6 cellular contexts compared by ENCODE assay signal in the genomic region with DNA sequence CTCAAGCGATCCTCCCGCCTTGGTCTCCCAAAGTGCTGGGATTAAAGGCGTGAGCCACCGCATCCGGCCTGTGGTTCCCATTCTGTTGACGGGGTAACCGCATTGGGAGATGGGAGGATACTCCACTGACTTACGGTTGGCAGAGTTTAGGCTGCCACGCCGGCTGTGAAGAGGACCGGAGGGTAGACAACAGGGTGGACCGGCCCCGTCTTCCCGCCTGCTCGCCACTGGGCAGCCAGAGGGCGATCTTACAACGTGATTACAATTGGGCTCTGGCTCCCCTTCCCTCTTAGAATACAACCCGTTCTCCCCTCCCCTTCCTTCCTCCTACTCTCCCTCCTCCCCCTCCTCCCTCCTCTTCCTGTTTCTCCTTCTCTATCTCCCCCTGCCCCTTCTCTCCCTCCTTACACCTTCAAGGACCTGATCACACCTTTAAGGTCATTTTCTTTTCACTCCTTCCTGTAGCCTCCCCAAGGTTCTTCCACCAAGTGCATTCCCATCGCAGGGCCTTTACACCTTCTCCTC. TPM values are rescaled to one million over a fixed set of nuclear protein-coding genes. Genes with fewer than 3 reads are reported as not detected.
DNase-seq lines count a peak whose midpoint lies in the region; ATAC-seq and TF ChIP-seq lines count a peak whose summit lies in the region.

No MANE protein-coding gene starts in this region.

- H3K4me1 ChIP-seq in SJCRH30 (0 out of 2 replicates have a peak, but pooled peaks cover 3% of the 10 kb centered on the region), neutrophil (ENCODE audit: control insufficient read depth in 1 of 2, insufficient read depth in 1 of 2, low read depth in 1 of 2, low read length in 1 of 2) (peaks cover 23 to 26% of the 10 kb centered on the region in 2 experiments)

- H3K27ac ChIP-seq in SJCRH30 = no peak overlapping the region
- peak overlapping the region; percentile 5 for H3K27ac ChIP-seq in neutrophil

- no peaks in the 10 kb centered on the region for H3K9me3 ChIP-seq in SJCRH30 (replicated peaks)
- no peaks in the 10 kb centered on the region for H3K9me3 ChIP-seq in neutrophil

- H3K36me3 ChIP-seq in SJCRH30 = no peaks in the 10 kb centered on the region
- peaks cover 8% of the 10 kb centered on the region for H3K36me3 ChIP-seq in neutrophil

- H3K4me3 ChIP-seq in SJCRH30 (no peak overlapping the region), cardiac fibroblast (replicated peaks in 1 of 2; ENCODE audit: low read depth in 2 of 2, low read length in 2 of 2) (no peak overlapping the region), neutrophil (ENCODE audit: low read depth in 1 of 2, low read length in 1 of 2) (no peak overlapping the region)

- peak; percentile 41 to 59 for DNase-seq in SJCRH30
- peak; percentile 60 to 79 for DNase-seq in cardiac fibroblast (ENCODE audit: low read depth in 2 of 2)
- no peak for DNase-seq in mesenteric fat pad (ENCODE audit: low spot score)
- no peak for DNase-seq in GM19240 (ENCODE audit: insufficient read length, low spot score)

- ATAC-seq in GM18505 (IDR thresholded peaks at IDR 0.05; ENCODE audit: unreplicated experiment) = no peak

- TF ChIP-seq CTCF in cardiac fibroblast (IDR thresholded peaks at IDR 0.05; ENCODE audit: low read depth, low read length) (peak; percentile 84), neutrophil (IDR thresholded peaks at IDR 0.05) (peak; percentile 85)

- TF ChIP-seq POLR2A in GM18505 (IDR thresholded peaks at IDR 0.05; ENCODE audit: borderline replicate concordance, extremely low read depth, insufficient read depth, insufficient read length) = peak; percentile 46

- H3K27me3 ChIP-seq in SJCRH30 (no peaks in the 10 kb centered on the region), neutrophil (peaks cover 32% of the 10 kb centered on the region)

RNA-seq across cellular contexts. Expression of gene CCDC194, which starts 1.0 kb away (rescaled TPM):
- total RNA-seq in SJCRH30 (2014; rRNA removed; shearing (Covaris generic)) = not detected in 2 replicates
- total RNA-seq in mesenteric fat pad = 0.87 TPM

RNA-seq across cellular contexts. Expression of gene BST2, which starts 10.5 kb away (rescaled TPM):
- total RNA-seq in SJCRH30 (2014; rRNA removed; shearing (Covaris generic)) = 19.9 and 20.6 TPM in 2 replicates
- total RNA-seq in mesenteric fat pad = 185 TPM

RNA-seq across cellular contexts. Expression of gene PLVAP, which starts 17.8 kb away (rescaled TPM):
- not detected in 2 replicates for total RNA-seq in SJCRH30 (2014; rRNA removed; shearing (Covaris generic))
- 293 TPM for total RNA-seq in mesenteric fat pad

RNA-seq across cellular contexts. Expression of gene MVB12A, which starts 24.9 kb away (rescaled TPM):
- 34.4 and 41.2 TPM in 2 replicates for total RNA-seq in SJCRH30 (2014; rRNA removed; shearing (Covaris generic))
- 46.9 TPM for total RNA-seq in mesenteric fat pad

RNA-seq across cellular contexts. Expression of gene TMEM221, which starts 53.5 kb away (rescaled TPM):
- 0.10 TPM in 1 of 2 replicates, not detected in the other for total RNA-seq in SJCRH30 (2014; rRNA removed; shearing (Covaris generic))
- total RNA-seq in mesenteric fat pad = not detected

Comparison
In these comparisons a context has a peak if more than half of its experiments do, and no peak if none do; other contexts are left out.
1. DNase-seq: peak in SJCRH30 (2 of 2) and cardiac fibroblast (2 of 2); none in mesenteric fat pad (single experiment) and GM19240 (single experiment).
2. RNA of gene PLVAP, which starts 17.8 kb away (total RNA-seq): 293 TPM in mesenteric fat pad (single experiment); not detected in SJCRH30; every median in the first group is over 100 times any median in the second.